ENCODE assay signal across 18 cellular contexts in the genomic region with DNA sequence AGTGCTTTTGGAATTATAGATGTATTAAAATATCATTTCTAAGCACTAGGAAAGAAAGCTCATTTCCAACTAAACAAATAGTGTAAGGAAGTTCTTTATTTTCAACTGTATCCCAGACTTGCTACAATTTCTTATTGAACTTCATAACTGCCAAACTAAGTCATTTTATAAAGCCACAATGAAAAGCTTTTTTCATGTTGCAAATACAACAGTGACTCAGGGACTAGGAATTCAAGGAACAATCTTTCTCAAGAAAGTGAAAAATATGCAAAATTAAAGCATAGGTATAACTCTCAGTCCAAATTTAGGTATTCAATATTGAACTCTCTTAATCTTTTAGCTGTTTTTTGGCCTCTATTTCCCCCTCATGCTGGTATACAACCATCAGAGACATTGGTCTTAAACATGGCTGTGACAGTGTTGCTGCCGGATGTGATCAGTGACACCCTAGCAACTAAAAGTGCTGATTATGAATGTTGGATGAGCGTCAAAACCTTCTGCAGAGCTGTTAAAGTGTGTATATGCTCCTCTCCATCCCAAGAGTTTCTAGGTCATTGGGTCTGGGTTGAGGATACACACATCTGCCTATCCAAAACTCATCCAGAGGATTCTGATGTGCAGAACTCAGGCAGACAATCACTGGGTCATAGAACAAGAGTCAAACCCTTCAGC.
DNase-seq lines count a peak whose midpoint lies in the region; ATAC-seq and TF ChIP-seq lines count a peak whose summit lies in the region.
"Had no signal": no experiment of that assay in that cellular context is flagged by ENCODE, and none has a peak within 500 bp of the region (broad histone marks: within the 10 kb centered on the region; RNA-seq: fewer than 3 reads in every experiment).

No MANE protein-coding gene starts in this region.

- H3K4me3 ChIP-seq in cardiac fibroblast (replicated peaks in 1 of 2; ENCODE audit: low read depth in 2 of 2, low read length in 2 of 2) (no peak overlapping the region), left lung (no peak overlapping the region)
- H3K4me3 ChIP-seq: esophagus squamous epithelium, upper lobe of right lung had no signal

- no peak overlapping the region for H3K27ac ChIP-seq in left lung
- H3K27ac ChIP-seq: esophagus squamous epithelium, upper lobe of right lung had no signal

- H3K27me3 Mint-ChIP-seq in HFFc6 (ENCODE audit: insufficient read depth): peaks cover 1% of the 10 kb centered on the region; the same call in 1 of the 2 replicates
- H3K27me3 Mint-ChIP-seq: activated naive CD4-positive, alpha-beta T cell treated with anti-CD3 and anti-CD28 coated beads, Interleukin-2, amount 10 ng/mL, durations not matched to agents 7 days and 5 days; CD4-positive, alpha-beta T cell had no signal

- TF ChIP-seq CTCF in HFFc6 (IDR thresholded peaks at IDR 0.05) (no peak), cardiac fibroblast (IDR thresholded peaks at IDR 0.05; ENCODE audit: low read depth, low read length) (no peak), left lung (IDR thresholded peaks at IDR 0.05) (no peak)

- no peaks in the 10 kb centered on the region for H3K27me3 ChIP-seq in left lung
- H3K27me3 ChIP-seq: esophagus squamous epithelium, upper lobe of right lung had no signal

- ATAC-seq in left lung: peak; percentile 47
- ATAC-seq in GM21723 (IDR thresholded peaks at IDR 0.05; ENCODE audit: unreplicated experiment): no peak
- ATAC-seq in stimulated activated effector memory CD8-positive, alpha-beta T cell treated with anti-CD3 and anti-CD28 coated beads, Interleukin-12 subunit alpha, Interleukin-12 subunit beta, amount 100 ng/mL, for 72 hours: no peak
- ATAC-seq in GM18870 (IDR thresholded peaks at IDR 0.05; ENCODE audit: unreplicated experiment): no peak
- ATAC-seq: left ventricle myocardium superior, Panc1 had no signal

- DNase-seq in A172 (ENCODE audit: low spot score): peak; percentile 31
- no peak for DNase-seq in HFFc6
- DNase-seq in cardiac fibroblast (ENCODE audit: low read depth in 2 of 2): peak; percentile 19 to 63
- DNase-seq in left lung: no peak
- DNase-seq in stimulated activated effector memory CD8-positive, alpha-beta T cell treated with anti-CD3 and anti-CD28 coated beads, Interleukin-12 subunit alpha, Interleukin-12 subunit beta, amount 100 ng/mL, for 72 hours (ENCODE audit: low spot score in 2 of 2): no peak
- DNase-seq in occipital lobe (lab: John Stamatoyannopoulos, UW): no peak
- DNase-seq: activated CD4-positive, alpha-beta T cell treated with anti-CD3 and anti-CD28 coated beads for 48 hours; activated naive CD4-positive, alpha-beta T cell treated with anti-CD3 and anti-CD28 coated beads, Interleukin-2, amount 10 ng/mL, durations not matched to agents 7 days and 5 days; CD4-positive, alpha-beta T cell; esophagus squamous epithelium; Karpas-422; left ventricle myocardium superior; NCI-H774; stimulated activated naive CD4-positive, alpha-beta T cell treated with Interleukin-2 at 50 U/mL for 16 hours; upper lobe of right lung had no signal

- peaks cover 50% of the 10 kb centered on the region for H3K4me1 Mint-ChIP-seq in HFFc6 (ENCODE audit: low read depth)
- no peaks in the 10 kb centered on the region for H3K4me1 Mint-ChIP-seq in stimulated activated effector memory CD8-positive, alpha-beta T cell treated with anti-CD3 and anti-CD28 coated beads, Interleukin-12 subunit alpha, Interleukin-12 subunit beta, amount 100 ng/mL, for 72 hours
- H3K4me1 Mint-ChIP-seq: activated naive CD4-positive, alpha-beta T cell treated with anti-CD3 and anti-CD28 coated beads, Interleukin-2, amount 10 ng/mL, durations not matched to agents 7 days and 5 days had no signal

- H3K4me3 Mint-ChIP-seq in HFFc6: no peak overlapping the region; the same call in 1 of the 2 replicates
- H3K4me3 Mint-ChIP-seq in stimulated activated effector memory CD8-positive, alpha-beta T cell treated with anti-CD3 and anti-CD28 coated beads, Interleukin-12 subunit alpha, Interleukin-12 subunit beta, amount 100 ng/mL, for 72 hours: no peak overlapping the region
- H3K4me3 Mint-ChIP-seq: activated naive CD4-positive, alpha-beta T cell treated with anti-CD3 and anti-CD28 coated beads, Interleukin-2, amount 10 ng/mL, durations not matched to agents 7 days and 5 days; CD4-positive, alpha-beta T cell had no signal

- H3K9me3 Mint-ChIP-seq in HFFc6: no peaks in the 10 kb centered on the region
- H3K9me3 Mint-ChIP-seq in stimulated activated effector memory CD8-positive, alpha-beta T cell treated with anti-CD3 and anti-CD28 coated beads, Interleukin-12 subunit alpha, Interleukin-12 subunit beta, amount 100 ng/mL, for 72 hours: peaks cover 14% of the 10 kb centered on the region

- H3K27ac Mint-ChIP-seq in HFFc6: peak overlapping the region; percentile 84
- no peak overlapping the region for H3K27ac Mint-ChIP-seq in stimulated activated effector memory CD8-positive, alpha-beta T cell treated with anti-CD3 and anti-CD28 coated beads, Interleukin-12 subunit alpha, Interleukin-12 subunit beta, amount 100 ng/mL, for 72 hours
- H3K27ac Mint-ChIP-seq: activated naive CD4-positive, alpha-beta T cell treated with anti-CD3 and anti-CD28 coated beads, Interleukin-2, amount 10 ng/mL, durations not matched to agents 7 days and 5 days; CD4-positive, alpha-beta T cell had no signal

- intact Hi-C loops in left lung (cut with DNase I): no loop called here

- peaks cover 17% of the 10 kb centered on the region; the same call in 1 of the 2 replicates for H3K36me3 Mint-ChIP-seq in HFFc6 (ENCODE audit: low read depth)
- H3K36me3 Mint-ChIP-seq in stimulated activated effector memory CD8-positive, alpha-beta T cell treated with anti-CD3 and anti-CD28 coated beads, Interleukin-12 subunit alpha, Interleukin-12 subunit beta, amount 100 ng/mL, for 72 hours: no peaks in the 10 kb centered on the region
- H3K36me3 Mint-ChIP-seq: activated naive CD4-positive, alpha-beta T cell treated with anti-CD3 and anti-CD28 coated beads, Interleukin-2, amount 10 ng/mL, durations not matched to agents 7 days and 5 days had no signal

- peaks cover 0 to 17% of the 10 kb centered on the region in 2 donors for H3K9me3 ChIP-seq in left lung
- H3K9me3 ChIP-seq: upper lobe of right lung had no signal

- peaks cover 0 to 11% of the 10 kb centered on the region in 2 donors for H3K4me1 ChIP-seq in left lung
- H3K4me1 ChIP-seq: esophagus squamous epithelium, upper lobe of right lung had no signal

- H3K36me3 ChIP-seq in left lung: no peaks in the 10 kb centered on the region
- H3K36me3 ChIP-seq: esophagus squamous epithelium, upper lobe of right lung had no signal

Comparison
In these comparisons a context has a peak if more than half of its experiments do, and no peak if none do; other contexts are left out.
1. DNase-seq: peak in A172 (single experiment) and cardiac fibroblast (2 of 2); none in HFFc6 (single experiment), left lung (0 of 2), stimulated activated effector memory CD8-positive, alpha-beta T cell treated with anti-CD3 and anti-CD28 coated beads, Interleukin-12 subunit alpha, Interleukin-12 subunit beta, amount 100 ng/mL, for 72 hours (0 of 2) and occipital lobe (single experiment).